ENCODE assay signal across 10 cellular contexts in genomic region chr2:199602271-199602895, GRCh38.
DNase-seq lines count a peak whose midpoint lies in the region; ATAC-seq and TF ChIP-seq lines count a peak whose summit lies in the region.
"Had no signal": no experiment of that assay in that cellular context is flagged by ENCODE, and none has a peak within 500 bp of the region (broad histone marks: within the 10 kb centered on the region; RNA-seq: fewer than 3 reads in every experiment).

No MANE protein-coding gene starts in this region.

- H3K36me3 ChIP-seq in right lobe of liver: no peaks in the 10 kb centered on the region
- H3K36me3 ChIP-seq: adrenal gland had no signal

- H3K4me1 Mint-ChIP-seq in stimulated activated naive CD8-positive, alpha-beta T cell treated with anti-CD3 and anti-CD28 coated beads, Interleukin-15, amount 100 ng/mL, for 72 hours: peaks cover 5% of the 10 kb centered on the region

- intact Hi-C loops in right lobe of liver (cut with DNase I): no loop called here

- ATAC-seq in HG03159 (IDR thresholded peaks at IDR 0.05; ENCODE audit: unreplicated experiment): peak; percentile 60
- ATAC-seq in right lobe of liver: peak; percentile 44 to 60 (median 59)
- ATAC-seq in HG02852 (IDR thresholded peaks at IDR 0.05; ENCODE audit: unreplicated experiment): no peak
- ATAC-seq in stimulated activated naive CD8-positive, alpha-beta T cell treated with anti-CD3 and anti-CD28 coated beads, Interleukin-15, amount 100 ng/mL, for 72 hours: no peak

- in situ Hi-C loops in SK-MEL-5 (cut with HindIII; ENCODE audit: low pct_unique_long_range_greater_than_20kb, low sequenced_read_pairs): no loop called here

- H3K27me3 ChIP-seq in right lobe of liver: no peaks in the 10 kb centered on the region

- WGBS in right lobe of liver (ENCODE audit: insufficient coverage, low coverage, low lambda C conversion rate, missing lambda C conversion rate): 60% methylated on average over 6 of the region's 6 CpGs

- no peak overlapping the region for H3K4me3 ChIP-seq in right lobe of liver
- H3K4me3 ChIP-seq: adrenal gland had no signal

- no peaks in the 10 kb centered on the region for H3K9me3 Mint-ChIP-seq in stimulated activated naive CD8-positive, alpha-beta T cell treated with anti-CD3 and anti-CD28 coated beads, Interleukin-15, amount 100 ng/mL, for 72 hours

- H3K27ac Mint-ChIP-seq in stimulated activated naive CD8-positive, alpha-beta T cell treated with anti-CD3 and anti-CD28 coated beads, Interleukin-15, amount 100 ng/mL, for 72 hours: no peak overlapping the region

- DNase-seq in ELR (ENCODE audit: low read depth) (peak; percentile 47), SK-MEL-5 (ENCODE audit: low read depth, low spot score) (peak; percentile 81), right lobe of liver (no peak), UCSD-AML1 (lab: John Stamatoyannopoulos, UW; ENCODE audit: unreplicated experiment) (no peak), occipital lobe (lab: John Stamatoyannopoulos, UW) (no peak)
- no peak for DNase-seq in stimulated activated naive CD8-positive, alpha-beta T cell treated with anti-CD3 and anti-CD28 coated beads, Interleukin-15, amount 100 ng/mL, for 72 hours
- DNase-seq: adrenal gland had no signal

- no peaks in the 10 kb centered on the region for H3K9me3 ChIP-seq in right lobe of liver
- H3K9me3 ChIP-seq: adrenal gland had no signal

- TF ChIP-seq CTCF in right lobe of liver (IDR thresholded peaks at IDR 0.05): peak in 2 of 4 donors; percentile 11

- no peak overlapping the region for H3K4me3 Mint-ChIP-seq in stimulated activated naive CD8-positive, alpha-beta T cell treated with anti-CD3 and anti-CD28 coated beads, Interleukin-15, amount 100 ng/mL, for 72 hours

- no peaks in the 10 kb centered on the region for H3K4me1 ChIP-seq in right lobe of liver
- H3K4me1 ChIP-seq: adrenal gland had no signal

- H3K27ac ChIP-seq in right lobe of liver: no peak overlapping the region
- H3K27ac ChIP-seq: adrenal gland, RWPE1 had no signal

- no peak for TF ChIP-seq POLR2A in right lobe of liver (IDR thresholded peaks at IDR 0.05)

- H3K27me3 Mint-ChIP-seq in stimulated activated naive CD8-positive, alpha-beta T cell treated with anti-CD3 and anti-CD28 coated beads, Interleukin-15, amount 100 ng/mL, for 72 hours: peaks cover 5% of the 10 kb centered on the region

Comparison
In these comparisons a context has a peak if more than half of its experiments do, and no peak if none do; other contexts are left out.
1. DNase-seq: peak in ELR (single experiment) and SK-MEL-5 (single experiment); none in right lobe of liver (0 of 3), UCSD-AML1 (single experiment), occipital lobe (single experiment) and stimulated activated naive CD8-positive, alpha-beta T cell treated with anti-CD3 and anti-CD28 coated beads, Interleukin-15, amount 100 ng/mL, for 72 hours (0 of 2).
2. ATAC-seq: peak in HG03159 (single experiment) and right lobe of liver (4 of 4); none in HG02852 (single experiment) and stimulated activated naive CD8-positive, alpha-beta T cell treated with anti-CD3 and anti-CD28 coated beads, Interleukin-15, amount 100 ng/mL, for 72 hours (single experiment).